Comparison of ENCODE assay signal across 8 cellular contexts in genomic region chr19:54191671-54192453, GRCh38. TPM values are rescaled to one million over a fixed set of nuclear protein-coding genes. Genes with fewer than 3 reads are reported as not detected.
DNase-seq lines count a peak whose midpoint lies in the region; ATAC-seq lines count a peak whose summit lies in the region.

No MANE protein-coding gene starts in this region.

- no peak for ATAC-seq in HG03025 (IDR thresholded peaks at IDR 0.05; ENCODE audit: low FRiP score, unreplicated experiment)

- peak overlapping the region; percentile 81 for H3K27ac Mint-ChIP-seq in activated CD4-positive, alpha-beta memory T cell treated with anti-CD3 and anti-CD28 coated beads, Interleukin-2, amount 10 ng/mL, durations not matched to agents 7 days and 5 days

- no peaks in the 10 kb centered on the region for H3K9me3 Mint-ChIP-seq in activated CD4-positive, alpha-beta memory T cell treated with anti-CD3 and anti-CD28 coated beads, Interleukin-2, amount 10 ng/mL, durations not matched to agents 7 days and 5 days

- H3K4me1 Mint-ChIP-seq in activated CD4-positive, alpha-beta memory T cell treated with anti-CD3 and anti-CD28 coated beads, Interleukin-2, amount 10 ng/mL, durations not matched to agents 7 days and 5 days, result peaks cover 35% of the 10 kb centered on the region

- no peaks in the 10 kb centered on the region for H3K27me3 Mint-ChIP-seq in activated CD4-positive, alpha-beta memory T cell treated with anti-CD3 and anti-CD28 coated beads, Interleukin-2, amount 10 ng/mL, durations not matched to agents 7 days and 5 days

- peak overlapping the region; percentile 85 for H3K4me3 Mint-ChIP-seq in activated CD4-positive, alpha-beta memory T cell treated with anti-CD3 and anti-CD28 coated beads, Interleukin-2, amount 10 ng/mL, durations not matched to agents 7 days and 5 days

- POLR2A ChIA-PET in activated CD4-positive, alpha-beta memory T cell treated with anti-CD3 and anti-CD28 coated beads, Interleukin-2, amount 10 ng/mL, durations not matched to agents 7 days and 5 days (lab: Charles Lee), result interaction anchor here (0.7 to 7.8 kb wide), 9 partner anchors 9 to 325 kb away, joined by 3 to 169 read pairs (median 10); partner anchors contain the start of genes CNOT3, LENG1, LENG8 and MYADM

- H3K4me3 ChIP-seq in iPS-20b (ENCODE audit: low read length), result peak overlapping the region; percentile 75

- peak overlapping the region; percentile 91 for H3K9ac ChIP-seq in iPS-20b (ENCODE audit: low read depth, low read length)

- no peaks in the 10 kb centered on the region for H3K27me3 ChIP-seq in iPS-20b (ENCODE audit: insufficient read depth, low read length)

- DNase-seq in NCI-H526 (lab: John Stamatoyannopoulos, UW) (peak; percentile 50 to 62), NCI-H526 treated with DMSO at 0.1 percent for 48 hours (lab: John Stamatoyannopoulos, UW) (no peak), substantia nigra (lab: John Stamatoyannopoulos, UW) (peak in 3 of 49 donors; percentile 19 to 24 (median 23)), kidney tubule cell (ENCODE audit: low spot score) (no peak), NCI-H1092 treated with DMSO at 0.1 percent for 48 hours (lab: John Stamatoyannopoulos, UW) (no peak)
- no peak for DNase-seq in activated CD4-positive, alpha-beta memory T cell treated with anti-CD3 and anti-CD28 coated beads, Interleukin-2, amount 10 ng/mL, durations not matched to agents 7 days and 5 days

- H3K4me1 ChIP-seq in iPS-20b (ENCODE audit: insufficient read depth, low read length), result peaks cover 4% of the 10 kb centered on the region; the same call in 1 of the 2 replicates

- H3K27ac ChIP-seq in iPS-20b (ENCODE audit: low read length), result peak overlapping the region; percentile 53
- peak overlapping the region; percentile 98 for H3K27ac ChIP-seq in substantia nigra (ENCODE audit: low read depth, low read length, poor library complexity, severe bottlenecking)

- CTCF ChIA-PET in activated CD4-positive, alpha-beta memory T cell treated with anti-CD3 and anti-CD28 coated beads, Interleukin-2, amount 10 ng/mL, durations not matched to agents 7 days and 5 days (lab: Charles Lee), result interaction anchor here (0.9 to 5.4 kb wide), 3 partner anchors 8 to 74 kb away, joined by 3 to 43 read pairs (median 4); no protein-coding TSS in a partner anchor

- H3K9me3 ChIP-seq in iPS-20b (ENCODE audit: insufficient read depth, low read depth, low read length), result no peaks in the 10 kb centered on the region

- peaks cover 21% of the 10 kb centered on the region for H3K36me3 ChIP-seq in iPS-20b (ENCODE audit: insufficient read depth, low read depth, low read length)

- H3K36me3 Mint-ChIP-seq in activated CD4-positive, alpha-beta memory T cell treated with anti-CD3 and anti-CD28 coated beads, Interleukin-2, amount 10 ng/mL, durations not matched to agents 7 days and 5 days (ENCODE audit: low read depth), result peaks cover 29% of the 10 kb centered on the region

RNA-seq across cellular contexts. Expression of gene TSEN34, which starts 0.8 kb away (rescaled TPM):
- 10 to 100 TPM; 10.9 to 13.6 TPM for total RNA-seq in activated CD4-positive, alpha-beta memory T cell treated with anti-CD3 and anti-CD28 coated beads, Interleukin-2, amount 10 ng/mL, durations not matched to agents 7 days and 5 days

RNA-seq across cellular contexts. Expression of gene MBOAT7, which starts 2.5 kb away (rescaled TPM):
- 10 to 100 TPM; 90.8 to 93.4 TPM for total RNA-seq in activated CD4-positive, alpha-beta memory T cell treated with anti-CD3 and anti-CD28 coated beads, Interleukin-2, amount 10 ng/mL, durations not matched to agents 7 days and 5 days

RNA-seq across cellular contexts. Expression of gene RPS9, which starts 8.8 kb away (rescaled TPM):
- 1,000 to 10,000 TPM; 1,045 to 1,051 TPM for total RNA-seq in activated CD4-positive, alpha-beta memory T cell treated with anti-CD3 and anti-CD28 coated beads, Interleukin-2, amount 10 ng/mL, durations not matched to agents 7 days and 5 days

RNA-seq across cellular contexts. Expression of gene TMC4, which starts 18.9 kb away (rescaled TPM):
- 1 to 10 TPM; 2.8 to 3.2 TPM for total RNA-seq in activated CD4-positive, alpha-beta memory T cell treated with anti-CD3 and anti-CD28 coated beads, Interleukin-2, amount 10 ng/mL, durations not matched to agents 7 days and 5 days

RNA-seq across cellular contexts. Expression of gene LILRB3, which starts 30.9 kb away (rescaled TPM):
- 1 to 10 TPM; 5.3 to 5.8 TPM for total RNA-seq in activated CD4-positive, alpha-beta memory T cell treated with anti-CD3 and anti-CD28 coated beads, Interleukin-2, amount 10 ng/mL, durations not matched to agents 7 days and 5 days

Comparison
In these comparisons a context has a peak if more than half of its experiments do, and no peak if none do; other contexts are left out.
1. DNase-seq: peak in NCI-H526 (2 of 2); none in NCI-H526 treated with DMSO at 0.1 percent for 48 hours (single experiment), activated CD4-positive, alpha-beta memory T cell treated with anti-CD3 and anti-CD28 coated beads, Interleukin-2, amount 10 ng/mL, durations not matched to agents 7 days and 5 days (single experiment), kidney tubule cell (single experiment) and NCI-H1092 treated with DMSO at 0.1 percent for 48 hours (single experiment).